9 cellular contexts compared by ENCODE assay signal in the genomic region with DNA sequence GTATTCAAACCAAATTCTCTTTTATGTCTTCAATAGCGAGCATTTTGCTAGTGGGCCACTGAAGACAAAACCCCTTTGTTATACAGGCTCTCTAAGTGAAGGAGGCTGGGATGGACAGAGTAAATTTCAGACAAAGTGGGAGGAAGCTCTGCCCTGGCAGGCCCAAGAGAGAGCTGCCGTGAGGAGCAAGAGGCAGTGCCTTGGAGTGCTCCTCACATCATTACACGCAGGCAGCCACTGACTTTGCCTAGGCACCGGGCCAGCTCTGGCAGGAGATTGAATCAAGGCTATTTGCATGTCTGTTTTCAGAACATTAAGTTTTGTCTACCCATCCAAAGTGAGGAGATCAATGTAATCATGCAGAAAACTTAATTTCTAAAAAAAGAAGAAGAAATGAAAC.
DNase-seq lines count a peak whose midpoint lies in the region; ATAC-seq and TF ChIP-seq lines count a peak whose summit lies in the region.
"Had no signal": no experiment of that assay in that cellular context is flagged by ENCODE, and none has a peak within 500 bp of the region (broad histone marks: within the 10 kb centered on the region; RNA-seq: fewer than 3 reads in every experiment).

No MANE protein-coding gene starts in this region.

- H3K27ac ChIP-seq in gastrocnemius medialis (peak overlapping the region; percentile 19 to 60 (median 36)), PC-9 (no peak overlapping the region)
- H3K27ac ChIP-seq: SK-N-MC had no signal

- TF ChIP-seq POLR2A in gastrocnemius medialis (IDR thresholded peaks at IDR 0.05), result no peak

- peaks cover 3% of the 10 kb centered on the region; the same call in 1 of the 2 replicates for H3F3A ChIP-seq in PC-9 (ENCODE audit: insufficient read depth, low read depth)

- POLR2A ChIA-PET in PC-9 (lab: Charles Lee; ENCODE audit: unreplicated experiment), result no interaction called here

- DNase-seq in fibroblast of gingiva (ENCODE audit: low read depth) (peak; percentile 88), gastrocnemius medialis (peak; percentile 23 to 56), NCI-H1694 (lab: John Stamatoyannopoulos, UW) (no peak), PC-9 (no peak), NOMO-1 (lab: John Stamatoyannopoulos, UW; ENCODE audit: unreplicated experiment in 2 of 2) (no peak), type B pancreatic cell (ENCODE audit: extremely low spot score, unreplicated experiment) (no peak)

- TF ChIP-seq CTCF in gastrocnemius medialis (IDR thresholded peaks at IDR 0.05 in 4 of 5, conservative IDR thresholded peaks at IDR 0.05 in 1 of 5), result no peak
- TF ChIP-seq CTCF in PC-9 (conservative IDR thresholded peaks at IDR 0.05), result no peak
- TF ChIP-seq CTCF in type B pancreatic cell (conservative IDR thresholded peaks at IDR 0.05), result no peak

- no peaks in the 10 kb centered on the region for H4K20me1 ChIP-seq in PC-9 (ENCODE audit: insufficient read depth)

- in situ Hi-C loops in gastrocnemius medialis (cut with MboI; ENCODE audit: low sequenced_read_pairs in 4 of 4), result no loop called here

- H3K9me3 ChIP-seq in gastrocnemius medialis (no peaks in the 10 kb centered on the region), PC-9 (ENCODE audit: insufficient read depth, low read depth) (no peaks in the 10 kb centered on the region)

- no peaks in the 10 kb centered on the region for H3K27me3 Mint-ChIP-seq in type B pancreatic cell

- no TSS peak for BruUV-seq in PC-9 (replicated peaks; lab: Mats Ljungman, UMichigan)

- peak; percentile 72 for ATAC-seq in GM19324 (IDR thresholded peaks at IDR 0.05; ENCODE audit: low FRiP score, unreplicated experiment)
- ATAC-seq in HG03175 (IDR thresholded peaks at IDR 0.05; ENCODE audit: unreplicated experiment), result peak; percentile 37
- peak; percentile 28 to 37 for ATAC-seq in gastrocnemius medialis

- H3K4me3 Mint-ChIP-seq in type B pancreatic cell, result no peak overlapping the region

- H3K36me3 ChIP-seq in gastrocnemius medialis (no peaks in the 10 kb centered on the region), PC-9 (ENCODE audit: low read depth) (no peaks in the 10 kb centered on the region)

- H3K9me3 Mint-ChIP-seq in type B pancreatic cell, result no peaks in the 10 kb centered on the region

- H2AFZ ChIP-seq in PC-9, result no peak overlapping the region

- H3K4me2 ChIP-seq in PC-9, result no peak overlapping the region

- H3K4me1 ChIP-seq in gastrocnemius medialis (peaks cover 26 to 30% of the 10 kb centered on the region in 2 donors), PC-9 (replicated peaks; ENCODE audit: insufficient read depth) (peaks cover 17% of the 10 kb centered on the region)

- H3K36me3 Mint-ChIP-seq in type B pancreatic cell, result no peaks in the 10 kb centered on the region

- H3K27ac Mint-ChIP-seq in type B pancreatic cell, result no peak overlapping the region

- H3K79me2 ChIP-seq in PC-9 (ENCODE audit: low read depth), result no peaks in the 10 kb centered on the region

- intact Hi-C loops in gastrocnemius medialis (cut with DNase I; ENCODE audit: low total_unique reads) (loop anchor here (10.0 kb wide), 1 partner anchor 1224 kb away; the partner anchor contains the start of gene ISOC1), PC-9 (cut with micrococcal nuclease; ENCODE audit: unreplicated experiment) (no loop called here)

- H3K9me2 ChIP-seq in PC-9 (ENCODE audit: insufficient read depth), result no peaks in the 10 kb centered on the region

- CTCF ChIA-PET in PC-9 (lab: Charles Lee), result no interaction called here

- H3K27me3 ChIP-seq in gastrocnemius medialis (no peaks in the 10 kb centered on the region), PC-9 (ENCODE audit: insufficient read depth, low read depth) (no peaks in the 10 kb centered on the region)

- no peak overlapping the region for H3K4me3 ChIP-seq in gastrocnemius medialis
- H3K4me3 ChIP-seq in PC-9, result no peak overlapping the region

- peaks cover 25% of the 10 kb centered on the region for H3K4me1 Mint-ChIP-seq in type B pancreatic cell (ENCODE audit: unreplicated experiment)

Comparison
In these comparisons a context has a peak if more than half of its experiments do, and no peak if none do; other contexts are left out.
1. DNase-seq: peak in fibroblast of gingiva (single experiment) and gastrocnemius medialis (2 of 2); none in NCI-H1694 (single experiment), PC-9 (0 of 2), NOMO-1 (0 of 2) and type B pancreatic cell (single experiment).
2. Peak in every context shown above with its lines, with median percentiles within 50 percentile points of each other: ATAC-seq.